14 cellular contexts compared by ENCODE assay signal in genomic region chr9:134379774-134380431, GRCh38. TPM values are rescaled to one million over a fixed set of nuclear protein-coding genes. Genes with fewer than 3 reads are reported as not detected.
DNase-seq lines count a peak whose midpoint lies in the region; ATAC-seq and TF ChIP-seq lines count a peak whose summit lies in the region.
"Had no signal": no experiment of that assay in that cellular context is flagged by ENCODE, and none has a peak within 500 bp of the region (broad histone marks: within the 10 kb centered on the region; RNA-seq: fewer than 3 reads in every experiment).

No MANE protein-coding gene starts in this region.

- H3K4me3 ChIP-seq in stomach smooth muscle (ENCODE audit: low read length in 2 of 2) = peak overlapping the region in 1 of 2 donors; percentile 29

- peak overlapping the region in 1 of 2 donors; percentile 29 for H3K9ac ChIP-seq in stomach smooth muscle (ENCODE audit: low read length in 2 of 2)

- no peaks in the 10 kb centered on the region for H3K36me3 ChIP-seq in stomach smooth muscle (ENCODE audit: control insufficient read depth in 2 of 2, insufficient read depth in 2 of 2, low read length in 2 of 2)

- no peak for TF ChIP-seq CTCF in foreskin keratinocyte (conservative IDR thresholded peaks at IDR 0.05)

- H3K4me1 ChIP-seq in foreskin keratinocyte (peaks cover 24% of the 10 kb centered on the region), stomach smooth muscle (ENCODE audit: control insufficient read depth, insufficient read depth, low read length) (peaks cover 91% of the 10 kb centered on the region)

- peak; percentile 74 for ATAC-seq in foreskin keratinocyte
- ATAC-seq: effector memory CD8-positive, alpha-beta T cell; naive thymus-derived CD8-positive, alpha-beta T cell had no signal

- no peaks in the 10 kb centered on the region for H3K27me3 ChIP-seq in foreskin keratinocyte
- H3K27me3 ChIP-seq in stomach smooth muscle (ENCODE audit: control insufficient read depth in 1 of 2, insufficient read depth in 2 of 2, low read length in 2 of 2) = no peaks in the 10 kb centered on the region

- DNase-seq in H4 (ENCODE audit: low spot score) (peak; percentile 72), T1000 (lab: John Stamatoyannopoulos, UW) (peak; percentile 84), foreskin keratinocyte (peak in 1 of 2 donors; percentile 63), GM19238 (ENCODE audit: insufficient read length, low spot score) (no peak), NCI-H128 (lab: John Stamatoyannopoulos, UW; ENCODE audit: unreplicated experiment) (no peak)
- no peak for DNase-seq in activated T-cell treated with anti-CD3 and anti-CD28 coated beads, Interleukin-2, amount 50 U/mL, for 1 hour
- DNase-seq in activated CD4-positive, CD25-positive, alpha-beta regulatory T cell treated with anti-CD3 and anti-CD28 coated beads, Interleukin-2, amount 50 U/mL, for 72 hours = no peak
- DNase-seq: activated CD4-positive, alpha-beta memory T cell treated with anti-CD3 and anti-CD28 coated beads for 36 hours; activated naive CD4-positive, alpha-beta T cell treated with Interleukin-2 at 50 U/mL for 16 hours; effector memory CD8-positive, alpha-beta T cell; naive thymus-derived CD8-positive, alpha-beta T cell; NCI-H1436; NK-92 treated with Interleukin-12 subunit alpha and Interleukin-12 subunit beta, amount 100 ng/mL, for 24 hours had no signal

- H3K9me3 ChIP-seq in stomach smooth muscle (ENCODE audit: control insufficient read depth in 2 of 2, low read length in 2 of 2) = no peaks in the 10 kb centered on the region

- no peak overlapping the region for H3K27ac ChIP-seq in foreskin keratinocyte
- H3K27ac ChIP-seq in stomach smooth muscle (ENCODE audit: low read length) = peak overlapping the region; percentile 96

RNA-seq across cellular contexts. Expression of gene RXRA, which starts 53.6 kb away (rescaled TPM):
- 11.2 and 12.8 TPM in 2 replicates for total RNA-seq in H4 (2014; rRNA removed; shearing (Covaris generic))
- total RNA-seq in foreskin keratinocyte = 24.1 and 25.2 TPM in 2 replicates
- polyA plus RNA-seq in foreskin keratinocyte = 16.5 and 18.3 TPM in 2 replicates

Comparison
In these comparisons a context has a peak if more than half of its experiments do, and no peak if none do; other contexts are left out.
1. DNase-seq: peak in H4 (single experiment) and T1000 (single experiment); none in GM19238 (single experiment), activated T-cell treated with anti-CD3 and anti-CD28 coated beads, Interleukin-2, amount 50 U/mL, for 1 hour (single experiment), activated CD4-positive, CD25-positive, alpha-beta regulatory T cell treated with anti-CD3 and anti-CD28 coated beads, Interleukin-2, amount 50 U/mL, for 72 hours (single experiment) and NCI-H128 (single experiment).